8 cellular contexts compared by ENCODE assay signal in genomic region chr10:16967866-16968721, GRCh38.
DNase-seq lines count a peak whose midpoint lies in the region; ATAC-seq and TF ChIP-seq lines count a peak whose summit lies in the region.

No MANE protein-coding gene starts in this region.

- BruUV-seq in Panc1 (replicated peaks; lab: Mats Ljungman, UMichigan), result no TSS peak

- no peak overlapping the region for H3K4me3 ChIP-seq in BLaER1
- 0 out of 4 replicates have a peak overlapping the region, but pooled peaks of 1 of the 2 experiments have one; percentile 4 for H3K4me3 ChIP-seq in Panc1 (ENCODE audit: low read depth in 2 of 2, low read length in 2 of 2)
- no peak overlapping the region for H3K4me3 ChIP-seq in esophagus muscularis mucosa
- H3K4me3 ChIP-seq in neural cell (ENCODE audit: low read length), result peak overlapping the region; percentile 30

- no peaks in the 10 kb centered on the region for H3K79me2 ChIP-seq in neural cell (replicated peaks; ENCODE audit: insufficient read depth, low read length)

- H3K36me3 ChIP-seq in BLaER1, result no peaks in the 10 kb centered on the region
- H3K36me3 ChIP-seq in Panc1 (ENCODE audit: control insufficient read depth, insufficient read depth, low read length), result no peaks in the 10 kb centered on the region
- H3K36me3 ChIP-seq in esophagus muscularis mucosa, result no peaks in the 10 kb centered on the region
- H3K36me3 ChIP-seq in neural cell (ENCODE audit: insufficient read depth, low read length), result no peaks in the 10 kb centered on the region

- H3K9ac ChIP-seq in BLaER1 (no peak overlapping the region), neural cell (ENCODE audit: low read length) (peak overlapping the region; percentile 15)

- no peak for TF ChIP-seq POLR2A in esophagus muscularis mucosa (IDR thresholded peaks at IDR 0.05; ENCODE audit: low read depth)

- in situ Hi-C loops in Panc1 (cut with HindIII; ENCODE audit: low pct_unique_long_range_greater_than_20kb, low sequenced_read_pairs), result no loop called here

- CTCF ChIA-PET in Panc1 (lab: Charles Lee), result no interaction called here

- H2AFZ ChIP-seq in neural cell (ENCODE audit: low read depth, low read length), result peak overlapping the region; percentile 7

- ATAC-seq in Panc1, result peak; percentile 80
- no peak for ATAC-seq in GM18907 (IDR thresholded peaks at IDR 0.05; ENCODE audit: unreplicated experiment)

- DNase-seq in Panc1 (ENCODE audit: low read depth, low spot score), result peak; percentile 79
- no peak for DNase-seq in esophagus muscularis mucosa (ENCODE audit: extremely low spot score)
- DNase-seq in NCI-H1694 (lab: John Stamatoyannopoulos, UW), result no peak
- DNase-seq in hypothalamus (lab: John Stamatoyannopoulos, UW), result no peak
- no peak for DNase-seq in GM19240 (ENCODE audit: insufficient read length, low spot score)

- H3K27ac ChIP-seq in BLaER1 (no peak overlapping the region), Panc1 (ENCODE audit: low read length) (peak overlapping the region; percentile 99), esophagus muscularis mucosa (replicated peaks in 1 of 4) (peak overlapping the region; percentile 31 to 57 (median 52)), neural cell (ENCODE audit: low read length) (peak overlapping the region; percentile 55)

- H3K27me3 ChIP-seq in BLaER1, result no peaks in the 10 kb centered on the region
- no peaks in the 10 kb centered on the region for H3K27me3 ChIP-seq in Panc1 (ENCODE audit: control insufficient read depth, insufficient read depth, low read length)
- no peaks in the 10 kb centered on the region for H3K27me3 ChIP-seq in esophagus muscularis mucosa
- H3K27me3 ChIP-seq in neural cell (ENCODE audit: insufficient read depth, low read depth, low read length), result no peaks in the 10 kb centered on the region

- 0 out of 2 replicates have a peak, but pooled peaks cover 6% of the 10 kb centered on the region for H3K9me3 ChIP-seq in BLaER1
- peaks cover 4% of the 10 kb centered on the region; the same call in 1 of the 2 replicates for H3K9me3 ChIP-seq in Panc1 (ENCODE audit: control insufficient read depth, insufficient read depth, low read depth, low read length)
- H3K9me3 ChIP-seq in esophagus muscularis mucosa, result no peaks in the 10 kb centered on the region
- H3K9me3 ChIP-seq in neural cell (ENCODE audit: low read length), result no peaks in the 10 kb centered on the region

- intact Hi-C loops in Panc1 (cut with micrococcal nuclease; ENCODE audit: unreplicated experiment) (loop anchor here (5.0 to 10.0 kb wide), 3 partner anchors 57 to 123 kb away; no protein-coding TSS in a partner anchor), esophagus muscularis mucosa (cut with DNase I) (no loop called here)

- H3K4me1 ChIP-seq in BLaER1 (peaks cover 40% of the 10 kb centered on the region), Panc1 (ENCODE audit: control insufficient read depth, insufficient read depth, low read length) (peaks cover 43% of the 10 kb centered on the region), esophagus muscularis mucosa (peaks cover 5 to 35% (median 29%) of the 10 kb centered on the region in 4 donors)

- no peak for TF ChIP-seq RAD21 in neural cell (conservative IDR thresholded peaks at IDR 0.05)

- POLR2A ChIA-PET in Panc1 (lab: Charles Lee), result interaction anchor here (0.6 to 1.0 kb wide), 6 partner anchors 54 to 402 kb away, joined by 3 to 4 read pairs (median 3); no protein-coding TSS in a partner anchor

- no peaks in the 10 kb centered on the region for H3K9me2 ChIP-seq in neural cell (ENCODE audit: insufficient read depth, low read length)

- H3K4me2 ChIP-seq in BLaER1 (peak overlapping the region; percentile 13; the same call in 1 of the 2 replicates), neural cell (ENCODE audit: low read length) (peak overlapping the region; percentile 33)

- TF ChIP-seq EP300 in esophagus muscularis mucosa (IDR thresholded peaks at IDR 0.05) (no peak), neural cell (conservative IDR thresholded peaks at IDR 0.05; ENCODE audit: poor library complexity, severe bottlenecking) (no peak)

- H3F3A ChIP-seq in neural cell (ENCODE audit: insufficient read depth, low read length, poor library complexity, severe bottlenecking), result peaks cover 5% of the 10 kb centered on the region

- WGBS in esophagus muscularis mucosa, result 26% methylated on average over 7 of the region's 7 CpGs

- H4K20me1 ChIP-seq in BLaER1, result no peaks in the 10 kb centered on the region
- H4K20me1 ChIP-seq in neural cell (ENCODE audit: insufficient read depth), result no peaks in the 10 kb centered on the region

- TF ChIP-seq CTCF in Panc1 (IDR thresholded peaks at IDR 0.05) (no peak), esophagus muscularis mucosa (IDR thresholded peaks at IDR 0.05) (no peak), neural cell (IDR thresholded peaks at IDR 0.05; ENCODE audit: poor library complexity, severe bottlenecking) (no peak)

TF ChIP-seq in neural cell, 6 proteins besides CTCF, POLR2A, EP300 and RAD21:
- TF ChIP-seq REST (IDR thresholded peaks at IDR 0.05; ENCODE audit: borderline replicate concordance) (no peak), EZH2 (IDR thresholded peaks at IDR 0.05; ENCODE audit: borderline replicate concordance, insufficient read depth, low read length, poor library complexity, severe bottlenecking) (no peak), SMC3 (conservative IDR thresholded peaks at IDR 0.05; ENCODE audit: poor library complexity) (no peak), TAF1 (IDR thresholded peaks at IDR 0.05; ENCODE audit: low read depth) (no peak), MXI1 (conservative IDR thresholded peaks at IDR 0.05; ENCODE audit: poor library complexity, severe bottlenecking) (no peak), POLR2AphosphoS5 (IDR thresholded peaks at IDR 0.05) (no peak)
